In genomic region chr4:71069063-71069462, GRCh38 we compare ENCODE assay signal across 30 cellular contexts.
"Had no signal": no experiment of that assay in that cellular context is flagged by ENCODE, and none has a peak within 500 bp of the region (broad histone marks: within the 10 kb centered on the region; RNA-seq: fewer than 3 reads in every experiment).

No MANE protein-coding gene starts in this region.

- H3K4me3 ChIP-seq: ascending aorta, breast epithelium, cardiac muscle cell, coronary artery, dorsolateral prefrontal cortex had no signal

- H3K27me3 ChIP-seq: ascending aorta, breast epithelium, cardiac muscle cell had no signal

- H3K4me1 Mint-ChIP-seq: activated CD4-positive, alpha-beta T cell treated with anti-CD3 and anti-CD28 coated beads for 36 hours; activated CD4-positive, alpha-beta T cell treated with anti-CD3 and anti-CD28 coated beads, Interleukin-2, amount 10 ng/mL, durations not matched to agents 24 days and 14 days; activated CD8-positive, alpha-beta memory T cell treated with anti-CD3 and anti-CD28 coated beads, Interleukin-2, amount 10 ng/mL, durations not matched to agents 7 days and 5 days; activated naive CD4-positive, alpha-beta T cell treated with anti-CD3 and anti-CD28 coated beads, Interleukin-2, amount 50 U/mL, for 24 hours; activated naive CD8-positive, alpha-beta T cell treated with anti-CD3 and anti-CD28 coated beads, Interleukin-2, amount 10 ng/mL, durations not matched to agents 7 days and 5 days had no signal

- H3K27ac ChIP-seq: ascending aorta, breast epithelium, cardiac muscle cell, coronary artery, dorsolateral prefrontal cortex had no signal

- H3K9me3 ChIP-seq: ascending aorta, breast epithelium had no signal

- H3K9me3 Mint-ChIP-seq: activated CD4-positive, alpha-beta memory T cell treated with anti-CD3 and anti-CD28 coated beads for 36 hours; activated CD4-positive, alpha-beta T cell treated with anti-CD3 and anti-CD28 coated beads, Interleukin-2, amount 10 ng/mL, durations not matched to agents 24 days and 14 days; activated naive CD4-positive, alpha-beta T cell treated with anti-CD3 and anti-CD28 coated beads for 36 hours; activated naive CD4-positive, alpha-beta T cell treated with anti-CD3 and anti-CD28 coated beads, Interleukin-2, amount 50 U/mL, for 24 hours; activated naive CD8-positive, alpha-beta T cell treated with anti-CD3 and anti-CD28 coated beads, Interleukin-2, amount 10 ng/mL, durations not matched to agents 7 days and 5 days; activated T-helper 1 cell treated with anti-CD3 and anti-CD28 coated beads, Interleukin-12 subunit alpha, Interleukin-12 subunit beta, Interleukin-2, Interleukin-4 antibody, amounts not matched to agents 30 ng/mL and 10 ng/mL and 1 ng/mL, durations not matched to agents 14 hours and 24 hours and 36 hours; activated T-helper 2 cell treated with anti-CD3 and anti-CD28 coated beads, Interferon-gamma antibody, Interleukin-2, Interleukin-4, amounts not matched to agents 10 μg/mL and 5 μg/mL and 100 μg/mL, durations not matched to agents 14 hours and 24 hours and 36 hours; central memory CD8-positive, alpha-beta T cell; dendritic cell treated with granulocyte-macrophage colony-stimulating factor and Interleukin-4, amounts not matched to agents 40 ng/mL and 50 ng/mL, for 4 days; endodermal cell had no signal

- H3K4me1 ChIP-seq: ascending aorta, breast epithelium had no signal

- H3K4me3 Mint-ChIP-seq: activated CD4-positive, alpha-beta memory T cell treated with anti-CD3 and anti-CD28 coated beads for 36 hours; activated CD4-positive, alpha-beta T cell treated with anti-CD3 and anti-CD28 coated beads for 36 hours; activated CD4-positive, alpha-beta T cell treated with anti-CD3 and anti-CD28 coated beads, Interleukin-2, amount 10 ng/mL, durations not matched to agents 24 days and 14 days; activated CD8-positive, alpha-beta memory T cell treated with anti-CD3 and anti-CD28 coated beads, Interleukin-2, amount 10 ng/mL, durations not matched to agents 7 days and 5 days; activated CD8-positive, alpha-beta T cell treated with anti-CD3 and anti-CD28 coated beads, Interleukin-2, amount 10 ng/mL, durations not matched to agents 7 days and 5 days; activated naive CD4-positive, alpha-beta T cell treated with anti-CD3 and anti-CD28 coated beads for 36 hours; activated naive CD4-positive, alpha-beta T cell treated with anti-CD3 and anti-CD28 coated beads, Interleukin-2, amount 50 U/mL, for 24 hours; activated naive CD8-positive, alpha-beta T cell treated with anti-CD3 and anti-CD28 coated beads, Interleukin-2, amount 10 ng/mL, durations not matched to agents 7 days and 5 days; activated T-helper 1 cell treated with anti-CD3 and anti-CD28 coated beads, Interleukin-12 subunit alpha, Interleukin-12 subunit beta, Interleukin-2, Interleukin-4 antibody, amounts not matched to agents 30 ng/mL and 10 ng/mL and 1 ng/mL, durations not matched to agents 14 hours and 24 hours and 36 hours; brain; central memory CD8-positive, alpha-beta T cell; dendritic cell treated with granulocyte-macrophage colony-stimulating factor and Interleukin-4, amounts not matched to agents 40 ng/mL and 50 ng/mL, for 4 days; endodermal cell had no signal

- FAIRE-seq: frontal cortex had no signal

- H3K27me3 Mint-ChIP-seq: activated CD4-positive, alpha-beta memory T cell treated with anti-CD3 and anti-CD28 coated beads for 36 hours; activated CD4-positive, alpha-beta T cell treated with anti-CD3 and anti-CD28 coated beads for 36 hours; activated CD8-positive, alpha-beta memory T cell treated with anti-CD3 and anti-CD28 coated beads, Interleukin-2, amount 10 ng/mL, durations not matched to agents 7 days and 5 days; dendritic cell treated with granulocyte-macrophage colony-stimulating factor and Interleukin-4, amounts not matched to agents 40 ng/mL and 50 ng/mL, for 4 days had no signal

- H3K36me3 Mint-ChIP-seq: activated CD4-positive, alpha-beta memory T cell treated with anti-CD3 and anti-CD28 coated beads for 36 hours; activated CD8-positive, alpha-beta memory T cell treated with anti-CD3 and anti-CD28 coated beads, Interleukin-2, amount 10 ng/mL, durations not matched to agents 7 days and 5 days; activated naive CD4-positive, alpha-beta T cell treated with anti-CD3 and anti-CD28 coated beads, Interleukin-2, amount 50 U/mL, for 24 hours; activated naive CD8-positive, alpha-beta T cell treated with anti-CD3 and anti-CD28 coated beads, Interleukin-2, amount 10 ng/mL, durations not matched to agents 7 days and 5 days; brain had no signal

- H3K36me3 ChIP-seq: ascending aorta, breast epithelium, cardiac muscle cell had no signal

- H3K27ac Mint-ChIP-seq: activated CD4-positive, alpha-beta memory T cell treated with anti-CD3 and anti-CD28 coated beads for 36 hours; activated CD4-positive, alpha-beta T cell treated with anti-CD3 and anti-CD28 coated beads for 36 hours; activated CD4-positive, alpha-beta T cell treated with anti-CD3 and anti-CD28 coated beads, Interleukin-2, amount 10 ng/mL, durations not matched to agents 24 days and 14 days; activated CD8-positive, alpha-beta memory T cell treated with anti-CD3 and anti-CD28 coated beads, Interleukin-2, amount 10 ng/mL, durations not matched to agents 7 days and 5 days; activated CD8-positive, alpha-beta T cell treated with anti-CD3 and anti-CD28 coated beads, Interleukin-2, amount 10 ng/mL, durations not matched to agents 7 days and 5 days; activated naive CD4-positive, alpha-beta T cell treated with anti-CD3 and anti-CD28 coated beads for 36 hours; activated naive CD4-positive, alpha-beta T cell treated with anti-CD3 and anti-CD28 coated beads, Interleukin-2, amount 50 U/mL, for 24 hours; activated naive CD8-positive, alpha-beta T cell treated with anti-CD3 and anti-CD28 coated beads, Interleukin-2, amount 10 ng/mL, durations not matched to agents 7 days and 5 days; activated T-helper 1 cell treated with anti-CD3 and anti-CD28 coated beads, Interleukin-12 subunit alpha, Interleukin-12 subunit beta, Interleukin-2, Interleukin-4 antibody, amounts not matched to agents 30 ng/mL and 10 ng/mL and 1 ng/mL, durations not matched to agents 14 hours and 24 hours and 36 hours; activated T-helper 2 cell treated with anti-CD3 and anti-CD28 coated beads, Interferon-gamma antibody, Interleukin-2, Interleukin-4, amounts not matched to agents 10 μg/mL and 5 μg/mL and 100 μg/mL, durations not matched to agents 14 hours and 24 hours and 36 hours; brain; dendritic cell treated with granulocyte-macrophage colony-stimulating factor and Interleukin-4, amounts not matched to agents 40 ng/mL and 50 ng/mL, for 4 days; endodermal cell had no signal

- DNase-seq: activated CD4-positive, alpha-beta memory T cell treated with anti-CD3 and anti-CD28 coated beads for 36 hours; activated CD4-positive, alpha-beta T cell treated with anti-CD3 and anti-CD28 coated beads for 36 hours; activated CD4-positive, alpha-beta T cell treated with anti-CD3 and anti-CD28 coated beads, Interleukin-2, amount 10 ng/mL, durations not matched to agents 24 days and 14 days; activated CD4-positive, CD25-positive, alpha-beta regulatory T cell; activated CD4-positive, CD25-positive, alpha-beta regulatory T cell treated with anti-CD3 and anti-CD28 coated beads, Interleukin-2, amount 50 U/mL, for 72 hours; activated CD8-positive, alpha-beta memory T cell treated with anti-CD3 and anti-CD28 coated beads, Interleukin-2, amount 10 ng/mL, durations not matched to agents 7 days and 5 days; activated CD8-positive, alpha-beta memory T cell treated with anti-CD3 and anti-CD28 coated beads, Interleukin-2, amount 50 U/mL, for 4 hours; activated CD8-positive, alpha-beta T cell treated with anti-CD3 and anti-CD28 coated beads, Interleukin-2, amount 10 ng/mL, durations not matched to agents 7 days and 5 days; activated effector memory CD4-positive, alpha-beta T cell treated with anti-CD3 and anti-CD28 coated beads, Interleukin-2, amount 50 U/mL, for 16 hours; activated naive CD4-positive, alpha-beta T cell treated with anti-CD3 and anti-CD28 coated beads for 36 hours; activated naive CD8-positive, alpha-beta T cell treated with anti-CD3 and anti-CD28 coated beads, Interleukin-2, amount 10 ng/mL, durations not matched to agents 7 days and 5 days; activated T-cell treated with anti-CD3 and anti-CD28 coated beads, Interleukin-2, amount 50 U/mL, for 1 hour; activated T-cell treated with anti-CD3 and anti-CD28 coated beads, Interleukin-2, amount 50 U/mL, for 48 hours; dorsolateral prefrontal cortex; effector memory CD4-positive, alpha-beta T cell; endodermal cell; foreskin fibroblast; head of caudate nucleus; T-helper 2 cell had no signal
